ENCODE assay signal across 1 cellular context in the genomic region with DNA sequence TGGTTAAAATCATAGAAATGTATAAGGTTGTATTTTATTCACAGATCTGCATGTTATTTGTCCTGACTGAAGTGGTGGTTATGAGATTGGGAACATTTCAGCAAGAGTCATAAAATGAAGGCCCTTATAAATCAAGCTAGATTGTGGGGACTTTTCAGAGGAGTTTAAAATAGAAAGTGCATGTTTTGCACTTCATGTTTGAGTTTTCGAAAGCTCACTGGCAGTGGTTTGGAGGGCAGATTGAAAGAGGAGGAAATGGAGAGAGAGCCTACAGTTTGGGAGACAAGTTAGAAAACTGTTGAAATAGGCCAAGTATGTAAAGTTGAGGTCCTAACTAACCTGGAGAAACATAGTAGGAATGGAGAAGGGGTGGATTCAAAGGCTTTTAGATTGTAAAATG.
TF ChIP-seq lines count a peak whose summit lies in the region.

No MANE protein-coding gene starts in this region.

TF ChIP-seq in WTC11, 78 proteins besides CTCF, POLR2A, EP300 and RAD21 (continued from another document):
- TF ChIP-seq, protein P1, sequence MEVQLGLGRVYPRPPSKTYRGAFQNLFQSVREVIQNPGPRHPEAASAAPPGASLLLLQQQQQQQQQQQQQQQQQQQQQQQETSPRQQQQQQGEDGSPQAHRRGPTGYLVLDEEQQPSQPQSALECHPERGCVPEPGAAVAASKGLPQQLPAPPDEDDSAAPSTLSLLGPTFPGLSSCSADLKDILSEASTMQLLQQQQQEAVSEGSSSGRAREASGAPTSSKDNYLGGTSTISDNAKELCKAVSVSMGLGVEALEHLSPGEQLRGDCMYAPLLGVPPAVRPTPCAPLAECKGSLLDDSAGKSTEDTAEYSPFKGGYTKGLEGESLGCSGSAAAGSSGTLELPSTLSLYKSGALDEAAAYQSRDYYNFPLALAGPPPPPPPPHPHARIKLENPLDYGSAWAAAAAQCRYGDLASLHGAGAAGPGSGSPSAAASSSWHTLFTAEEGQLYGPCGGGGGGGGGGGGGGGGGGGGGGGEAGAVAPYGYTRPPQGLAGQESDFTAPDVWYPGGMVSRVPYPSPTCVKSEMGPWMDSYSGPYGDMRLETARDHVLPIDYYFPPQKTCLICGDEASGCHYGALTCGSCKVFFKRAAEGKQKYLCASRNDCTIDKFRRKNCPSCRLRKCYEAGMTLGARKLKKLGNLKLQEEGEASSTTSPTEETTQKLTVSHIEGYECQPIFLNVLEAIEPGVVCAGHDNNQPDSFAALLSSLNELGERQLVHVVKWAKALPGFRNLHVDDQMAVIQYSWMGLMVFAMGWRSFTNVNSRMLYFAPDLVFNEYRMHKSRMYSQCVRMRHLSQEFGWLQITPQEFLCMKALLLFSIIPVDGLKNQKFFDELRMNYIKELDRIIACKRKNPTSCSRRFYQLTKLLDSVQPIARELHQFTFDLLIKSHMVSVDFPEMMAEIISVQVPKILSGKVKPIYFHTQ (CRISPR knock-in tag; IDR thresholded peaks at IDR 0.05), result no peak
